Comparison of ENCODE assay signal across 31 cellular contexts in the genomic region with DNA sequence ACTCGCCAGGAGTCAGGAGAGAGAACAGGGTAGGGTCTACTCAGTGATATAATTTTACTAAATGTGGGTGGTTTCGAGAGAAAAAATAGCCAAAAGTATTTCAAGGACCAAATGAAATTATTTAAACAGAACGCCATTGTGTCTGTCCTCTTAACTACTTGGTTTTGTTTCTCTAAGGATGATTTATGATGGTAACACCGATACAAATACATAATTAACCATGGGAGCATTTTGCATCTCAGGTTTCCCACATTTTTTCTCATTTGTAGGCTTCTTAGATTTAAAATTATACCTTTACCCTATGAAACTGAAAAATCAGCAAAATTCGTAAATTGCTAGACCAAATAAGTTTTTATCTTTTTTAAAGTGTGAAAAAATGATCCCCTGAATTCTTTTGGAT.
DNase-seq lines count a peak whose midpoint lies in the region; ATAC-seq, FAIRE-seq and TF ChIP-seq lines count a peak whose summit lies in the region.
"Had no signal": no experiment of that assay in that cellular context is flagged by ENCODE, and none has a peak within 500 bp of the region (broad histone marks: within the 10 kb centered on the region; RNA-seq: fewer than 3 reads in every experiment).

No MANE protein-coding gene starts in this region.

- H2BK15ac ChIP-seq in H9 (ENCODE audit: low read depth, low read length) = no peak overlapping the region

- H3K9me3 Mint-ChIP-seq in H9 (no peaks in the 10 kb centered on the region), glutamatergic neuron (ENCODE audit: unreplicated experiment) (no peaks in the 10 kb centered on the region)
- H3K9me3 Mint-ChIP-seq: CD8-positive, alpha-beta T cell; natural killer cell treated with Interleukin-12 subunit alpha and Interleukin-12 subunit beta and Interleukin-15 and Interleukin-18, amount 100 ng/mL, for 72 hours had no signal

- no peak overlapping the region for H4K91ac ChIP-seq in H9 (ENCODE audit: insufficient read length, low read depth, low read length)

- H2AFZ ChIP-seq in H9 (ENCODE audit: low read length) = no peak overlapping the region
- H2AFZ ChIP-seq: parathyroid adenoma had no signal

- H3K4me3 Mint-ChIP-seq in H9 (no peak overlapping the region; a peak in 1 of 5 replicates), glutamatergic neuron (ENCODE audit: unreplicated experiment) (peak overlapping the region; percentile 66)
- H3K4me3 Mint-ChIP-seq: CD8-positive, alpha-beta T cell; IgD-negative memory B cell; natural killer cell treated with Interleukin-12 subunit alpha and Interleukin-12 subunit beta and Interleukin-15 and Interleukin-18, amount 100 ng/mL, for 72 hours had no signal

- no peaks in the 10 kb centered on the region for H4K20me1 ChIP-seq in H9 (ENCODE audit: control insufficient read depth, insufficient read depth, insufficient read length)

- no peaks in the 10 kb centered on the region for H3K36me3 Mint-ChIP-seq in H9 (ENCODE audit: insufficient read depth in 1 of 3, low read depth in 3 of 3)
- H3K36me3 Mint-ChIP-seq in glutamatergic neuron (ENCODE audit: unreplicated experiment) = no peaks in the 10 kb centered on the region
- H3K36me3 Mint-ChIP-seq: CD8-positive, alpha-beta T cell; IgD-negative memory B cell; natural killer cell treated with Interleukin-12 subunit alpha and Interleukin-12 subunit beta and Interleukin-15 and Interleukin-18, amount 100 ng/mL, for 72 hours had no signal

- H3K27me3 ChIP-seq in H9 (ENCODE audit: insufficient read depth, low read length) (no peaks in the 10 kb centered on the region), heart left ventricle (peaks cover 0 to 13% (median 0%) of the 10 kb centered on the region in 9 donors), SJCRH30 (0 out of 2 replicates have a peak, but pooled peaks cover 5% of the 10 kb centered on the region)
- H3K27me3 ChIP-seq: ascending aorta, gastroesophageal sphincter, right atrium auricular region, testis had no signal

- H3K79me2 ChIP-seq in H9 (ENCODE audit: insufficient read depth, low read length) = no peaks in the 10 kb centered on the region
- H3K79me2 ChIP-seq: parathyroid adenoma had no signal

- no peak for TF ChIP-seq CTCF in H9 (conservative IDR thresholded peaks at IDR 0.05)
- TF ChIP-seq CTCF in glutamatergic neuron (IDR thresholded peaks at IDR 0.05; ENCODE audit: partially characterized antibody, unreplicated experiment) = no peak
- TF ChIP-seq CTCF in heart left ventricle (IDR thresholded peaks at IDR 0.05) = no peak

- H2BK120ac ChIP-seq in H9 (ENCODE audit: low read depth, low read length, poor library complexity, severe bottlenecking) = no peak overlapping the region

- peak; percentile 6 for FAIRE-seq in A204.1 (lab: Jason Lieb, UNC)
- FAIRE-seq: GM12892 had no signal

- H3T11ph ChIP-seq in H9 (ENCODE audit: low read length) = no peak overlapping the region

- no peaks in the 10 kb centered on the region for H3K9me3 ChIP-seq in H9 (ENCODE audit: control insufficient read depth, low read depth, low read length)
- no peaks in the 10 kb centered on the region for H3K9me3 ChIP-seq in heart left ventricle
- no peaks in the 10 kb centered on the region for H3K9me3 ChIP-seq in SJCRH30 (replicated peaks)
- H3K9me3 ChIP-seq: ascending aorta, gastroesophageal sphincter, HAP-1, mucosa of descending colon, right atrium auricular region, testis had no signal

- H3K36me3 ChIP-seq in heart left ventricle = no peaks in the 10 kb centered on the region
- H3K36me3 ChIP-seq in SJCRH30 = no peaks in the 10 kb centered on the region
- H3K36me3 ChIP-seq: ascending aorta, gastroesophageal sphincter, HAP-1, right atrium auricular region had no signal

- no peaks in the 10 kb centered on the region for H3K79me1 ChIP-seq in H9 (ENCODE audit: insufficient read depth, low read depth, low read length, poor library complexity, severe bottlenecking)

- H3K27ac ChIP-seq in H9 (ENCODE audit: insufficient read length, low read depth, low read length) (no peak overlapping the region), heart left ventricle (no peak overlapping the region), SJCRH30 (no peak overlapping the region)
- H3K27ac ChIP-seq: ascending aorta, gastroesophageal sphincter, parathyroid adenoma, right atrium auricular region had no signal

- H3K4me1 Mint-ChIP-seq in H9 = peaks cover 36 to 45% of the 10 kb centered on the region in 2 experiments
- H3K4me1 Mint-ChIP-seq in glutamatergic neuron (ENCODE audit: low read depth, unreplicated experiment) = peaks cover 26% of the 10 kb centered on the region
- H3K4me1 Mint-ChIP-seq: IgD-negative memory B cell had no signal

- no peak overlapping the region for H4K5ac ChIP-seq in H9 (ENCODE audit: insufficient read length, low read depth, low read length)

- no peak overlapping the region for H2BK20ac ChIP-seq in H9 (ENCODE audit: low read depth, low read length, poor library complexity, severe bottlenecking)

- H3K23ac ChIP-seq in H9 (ENCODE audit: insufficient read length, low read depth, low read length) = no peak overlapping the region

- no peak overlapping the region for H3K56ac ChIP-seq in H9 (ENCODE audit: insufficient read length, low read depth, low read length)

- no peak overlapping the region for H3K4me2 ChIP-seq in H9 (ENCODE audit: insufficient read depth, insufficient read length, low read length)

- H3K18ac ChIP-seq in H9 (ENCODE audit: insufficient read length, low read depth, low read length) = no peak overlapping the region

- no peaks in the 10 kb centered on the region for H3K27me3 Mint-ChIP-seq in H9 (ENCODE audit: low read depth)
- H3K27me3 Mint-ChIP-seq in glutamatergic neuron (ENCODE audit: unreplicated experiment) = peaks cover 1% of the 10 kb centered on the region

- no peak overlapping the region for H2BK12ac ChIP-seq in H9 (ENCODE audit: insufficient read length, low read depth, low read length)

- TF ChIP-seq POLR2A in heart left ventricle (IDR thresholded peaks at IDR 0.05) = no peak

- DNase-seq in H9 (no peak), NCI-H2171 (lab: John Stamatoyannopoulos, UW) (peak; percentile 20), glutamatergic neuron (no peak), heart left ventricle (no peak), SJCRH30 (no peak), NCI-H128 (lab: John Stamatoyannopoulos, UW; ENCODE audit: unreplicated experiment) (no peak)
- DNase-seq: activated CD4-positive, CD25-positive, alpha-beta regulatory T cell; activated T-cell treated with anti-CD3 and anti-CD28 coated beads, Interleukin-2, amount 50 U/mL, for 48 hours; CD8-positive, alpha-beta T cell; DMS153; hippocampal formation; left cardiac atrium; mucosa of descending colon; NCI-H1048; NCI-H2081 treated with DMSO at 0.1 percent for 48 hours; NCI-H774; RPMI8226; stimulated activated CD4-positive, alpha-beta T cell treated with anti-CD3 and anti-CD28 coated beads, Interleukin-1b, Interleukin-23, amount 100 ng/mL, for 48 hours; stimulated activated naive CD8-positive, alpha-beta T cell treated with anti-CD3 and anti-CD28 coated beads, Interleukin-15, Interleukin-2, amounts not matched to agents 100 U/mL and 50 U/mL, for 24 hours had no signal

- H3K9ac ChIP-seq in H9 (ENCODE audit: extremely low read depth, insufficient read length, low read length) = no peak overlapping the region
- H3K9ac ChIP-seq: parathyroid adenoma had no signal

- no peaks in the 10 kb centered on the region for H3K23me2 ChIP-seq in H9 (ENCODE audit: insufficient read length, low read depth, low read length, poor library complexity, severe bottlenecking)

- H3K14ac ChIP-seq in H9 (ENCODE audit: insufficient read depth, low read length) = no peak overlapping the region

- no peak overlapping the region for H2AK5ac ChIP-seq in H9 (ENCODE audit: insufficient read length, low read length)

- no peak overlapping the region for H3K4ac ChIP-seq in H9 (ENCODE audit: low read depth, low read length)

- peak overlapping the region; percentile 11 to 95 (median 27); a peak in 4 of 7 replicates for H3K27ac Mint-ChIP-seq in H9
- H3K27ac Mint-ChIP-seq in glutamatergic neuron (ENCODE audit: unreplicated experiment) = peak overlapping the region; percentile 93
- H3K27ac Mint-ChIP-seq: CD8-positive, alpha-beta T cell; IgD-negative memory B cell had no signal

- H2BK5ac ChIP-seq in H9 (ENCODE audit: insufficient read length, low read length) = no peak overlapping the region

- ATAC-seq in heart left ventricle (no peak), HG03354 (IDR thresholded peaks at IDR 0.05; ENCODE audit: poor library complexity, severe bottlenecking, unreplicated experiment) (no peak)
- ATAC-seq: CD8-positive, alpha-beta T cell; gastroesophageal sphincter; left cardiac atrium; mucosa of descending colon; natural killer cell treated with Interleukin-12 subunit alpha and Interleukin-12 subunit beta and Interleukin-15 and Interleukin-18, amount 100 ng/mL, for 72 hours; stimulated activated naive CD8-positive, alpha-beta T cell treated with anti-CD3 and anti-CD28 coated beads, Interleukin-15, Interleukin-2, amounts not matched to agents 100 U/mL and 50 U/mL, for 24 hours had no signal

- intact Hi-C loops in heart left ventricle (cut with DNase I) = no loop called here

- WGBS in H9 (ENCODE audit: extremely low coverage, insufficient read length, low lambda C conversion rate) = no CpG with 5 or more reads among the region's 5 CpGs
- WGBS in heart left ventricle, 4 donors = 85 to 92% (median 87%) methylated on average over 5 of the region's 5 CpGs

- H3K4me1 ChIP-seq in H9 (ENCODE audit: insufficient read depth, low read length) (peaks cover 8% of the 10 kb centered on the region; the same call in 1 of the 2 replicates), heart left ventricle (no peaks in the 10 kb centered on the region), SJCRH30 (no peaks in the 10 kb centered on the region)
- H3K4me1 ChIP-seq: ascending aorta, gastroesophageal sphincter, parathyroid adenoma, right atrium auricular region had no signal

- H4K8ac ChIP-seq in H9 (replicated peaks; ENCODE audit: insufficient read length, low read depth, low read length) = no peak overlapping the region

- no peak overlapping the region for H3K4me3 ChIP-seq in heart left ventricle
- no peak overlapping the region for H3K4me3 ChIP-seq in SJCRH30
- H3K4me3 ChIP-seq: ascending aorta, gastroesophageal sphincter, HAP-1, lung, mucosa of descending colon, right atrium auricular region, testis had no signal
